25 cellular contexts compared by ENCODE assay signal in genomic region chr5:163993126-163993525, GRCh38.
"Had no signal": no experiment of that assay in that cellular context is flagged by ENCODE, and none has a peak within 500 bp of the region (broad histone marks: within the 10 kb centered on the region; RNA-seq: fewer than 3 reads in every experiment).

No MANE protein-coding gene starts in this region.

- H3K9me3 Mint-ChIP-seq: natural killer cell treated with Interleukin-12 subunit alpha and Interleukin-12 subunit beta and Interleukin-15 and Interleukin-18, amount 100 ng/mL, for 72 hours; stimulated activated naive CD8-positive, alpha-beta T cell treated with anti-CD3 and anti-CD28 coated beads, Interleukin-15, Interleukin-2, amounts not matched to agents 100 ng/mL and 50 ng/mL, for 24 hours had no signal

- H3K36me3 Mint-ChIP-seq: memory B cell; naive B cell; stimulated activated memory B cell treated with anti-CD40 and anti-IgM and Interleukin-4, amounts not matched to agents 10 μg/mL and 1 μg/mL and 100 μg/mL, for 72 hours had no signal

- H3K79me2 ChIP-seq: parathyroid adenoma had no signal

- H3K9me3 ChIP-seq: colonic mucosa, esophagus muscularis mucosa, thoracic aorta, tibial nerve, upper lobe of right lung, uterus had no signal

- H3K27ac ChIP-seq: colonic mucosa, esophagus muscularis mucosa, parathyroid adenoma, thoracic aorta, tibial nerve, upper lobe of right lung, uterus had no signal

- H3K4me3 Mint-ChIP-seq: dendritic cell treated with granulocyte-macrophage colony-stimulating factor and Interleukin-4, amounts not matched to agents 40 ng/mL and 50 ng/mL, for 4 days; endodermal cell; memory B cell; naive B cell; natural killer cell treated with Interleukin-12 subunit alpha and Interleukin-12 subunit beta and Interleukin-15 and Interleukin-18, amount 100 ng/mL, for 72 hours; neural crest cell; stimulated activated memory B cell treated with anti-CD40 and anti-IgM and Interleukin-4, amounts not matched to agents 10 μg/mL and 1 μg/mL and 100 μg/mL, for 72 hours; stimulated activated naive CD8-positive, alpha-beta T cell treated with anti-CD3 and anti-CD28 coated beads, Interleukin-15, Interleukin-2, amounts not matched to agents 100 ng/mL and 50 ng/mL, for 24 hours had no signal

- H3K4me1 ChIP-seq: colonic mucosa, esophagus muscularis mucosa, parathyroid adenoma, tibial nerve, upper lobe of right lung, uterus had no signal

- H3K36me3 ChIP-seq: colonic mucosa, esophagus muscularis mucosa, thoracic aorta, tibial nerve, upper lobe of right lung, uterus had no signal

- H3K27ac Mint-ChIP-seq: dendritic cell treated with granulocyte-macrophage colony-stimulating factor and Interleukin-4, amounts not matched to agents 40 ng/mL and 50 ng/mL, for 4 days; endodermal cell; memory B cell; natural killer cell treated with Interleukin-12 subunit alpha and Interleukin-12 subunit beta and Interleukin-15 and Interleukin-18, amount 100 ng/mL, for 72 hours; progenitor cell of endocrine pancreas; stimulated activated memory B cell treated with anti-CD40 and anti-IgM and Interleukin-4, amounts not matched to agents 10 μg/mL and 1 μg/mL and 100 μg/mL, for 72 hours; stimulated activated naive CD8-positive, alpha-beta T cell treated with anti-CD3 and anti-CD28 coated beads, Interleukin-15, Interleukin-2, amounts not matched to agents 100 ng/mL and 50 ng/mL, for 24 hours had no signal

- DNase-seq: colonic mucosa; effector CD8-positive, alpha-beta T cell; endodermal cell; foreskin melanocyte; glutamatergic neuron; hypothalamus; kidney; naive B cell; stimulated activated CD4-positive, alpha-beta T cell treated with anti-CD3 and anti-CD28 coated beads, Interleukin-4, amount 100 ng/mL, for 4 hours; upper lobe of right lung; uterus had no signal

- H3K27me3 ChIP-seq: colonic mucosa, esophagus muscularis mucosa, tibial nerve, upper lobe of right lung, uterus had no signal

- H3K27me3 Mint-ChIP-seq: dendritic cell treated with granulocyte-macrophage colony-stimulating factor and Interleukin-4, amounts not matched to agents 40 ng/mL and 50 ng/mL, for 4 days; memory B cell; naive B cell; natural killer cell treated with Interleukin-12 subunit alpha and Interleukin-12 subunit beta and Interleukin-15 and Interleukin-18, amount 100 ng/mL, for 72 hours; progenitor cell of endocrine pancreas; stimulated activated memory B cell treated with anti-CD40 and anti-IgM and Interleukin-4, amounts not matched to agents 10 μg/mL and 1 μg/mL and 100 μg/mL, for 72 hours; stimulated activated naive CD8-positive, alpha-beta T cell treated with anti-CD3 and anti-CD28 coated beads, Interleukin-15, Interleukin-2, amounts not matched to agents 100 ng/mL and 50 ng/mL, for 24 hours had no signal

- H2AFZ ChIP-seq: parathyroid adenoma had no signal

- H3K4me1 Mint-ChIP-seq: endodermal cell; naive B cell; neural crest cell; stimulated activated memory B cell treated with anti-CD40 and anti-IgM and Interleukin-4, amounts not matched to agents 10 μg/mL and 1 μg/mL and 100 μg/mL, for 72 hours had no signal

- H3K9ac ChIP-seq: parathyroid adenoma had no signal

- H3K4me3 ChIP-seq: colonic mucosa, esophagus muscularis mucosa, lung, thoracic aorta, tibial nerve, upper lobe of right lung, uterus had no signal

- ATAC-seq: left lobe of liver; natural killer cell treated with Interleukin-12 subunit alpha and Interleukin-12 subunit beta and Interleukin-15 and Interleukin-18, amount 100 ng/mL, for 72 hours; sciatic nerve; stimulated activated memory B cell treated with anti-CD40 and anti-IgM and Interleukin-4, amounts not matched to agents 10 μg/mL and 1 μg/mL and 100 μg/mL, for 72 hours; upper lobe of right lung had no signal
